Comparison of ENCODE assay signal across 1 cellular context in genomic region chr1:235588916-235589515, GRCh38.
TF ChIP-seq lines count a peak whose summit lies in the region.

No MANE protein-coding gene starts in this region.

TF ChIP-seq in K562, 482 proteins besides CTCF, POLR2A, EP300 and RAD21 (continued from another document and continues in another):
- TF ChIP-seq MCM7 (IDR thresholded peaks at IDR 0.05) = no peak
- TF ChIP-seq CREB1 (IDR thresholded peaks at IDR 0.05) = no peak
- no peak for TF ChIP-seq CREB1 (CRISPR knock-in tag; IDR thresholded peaks at IDR 0.05)
- peak; percentile 95 for TF ChIP-seq PTTG1 (tag; IDR thresholded peaks at IDR 0.05; ENCODE audit: low read depth)
- peak; percentile 99 for TF ChIP-seq DMBX1 (CRISPR knock-in tag; IDR thresholded peaks at IDR 0.05; ENCODE audit: borderline replicate concordance)
- TF ChIP-seq NCOA6 (IDR thresholded peaks at IDR 0.05) = no peak
- no peak for TF ChIP-seq ZNF780A (CRISPR knock-in tag; IDR thresholded peaks at IDR 0.05)
- TF ChIP-seq AFF4 (CRISPR knock-in tag; IDR thresholded peaks at IDR 0.05) = no peak
- peak; percentile 98 for TF ChIP-seq HBP1 (CRISPR knock-in tag; IDR thresholded peaks at IDR 0.05)
- no peak for TF ChIP-seq NFATC3 (IDR thresholded peaks at IDR 0.05)
- TF ChIP-seq U2AF1 (optimal IDR thresholded peaks at IDR 0.05; ENCODE audit: low read depth, low read length) = no peak
- peak; percentile 97 for TF ChIP-seq ZKSCAN8 (CRISPR knock-in tag; IDR thresholded peaks at IDR 0.05)
- no peak for TF ChIP-seq XRCC5 (IDR thresholded peaks at IDR 0.05; ENCODE audit: low read depth, low read length)
- no peak for TF ChIP-seq ZNF695 (CRISPR knock-in tag; IDR thresholded peaks at IDR 0.05)
- no peak for TF ChIP-seq ZNF512 (tag; IDR thresholded peaks at IDR 0.05)
- no peak for TF ChIP-seq SMAD2 (IDR thresholded peaks at IDR 0.05; ENCODE audit: low read depth, low read length)
- TF ChIP-seq ZBTB1 (CRISPR knock-in tag; IDR thresholded peaks at IDR 0.05; ENCODE audit: borderline replicate concordance, low read depth) = no peak
- 0 out of 2 replicates have a peak, but pooled peaks have one; percentile 21 for TF ChIP-seq SMARCC2 (IDR thresholded peaks at IDR 0.05; ENCODE audit: low read depth)
- TF ChIP-seq HNRNPUL1 (IDR thresholded peaks at IDR 0.05; ENCODE audit: low read length) = no peak
- no peak for TF ChIP-seq STAT5A (IDR thresholded peaks at IDR 0.05; ENCODE audit: borderline replicate concordance, low read length)
- no peak for TF ChIP-seq RCOR1 (IDR thresholded peaks at IDR 0.05; ENCODE audit: borderline replicate concordance in 1 of 2, low read depth in 2 of 2, low read length in 2 of 2)
- peak; percentile 32; the same call in 1 of the 2 replicates for TF ChIP-seq REST (CRISPR knock-in tag; IDR thresholded peaks at IDR 0.05; ENCODE audit: low read depth)
- TF ChIP-seq MAX (CRISPR knock-in tag; IDR thresholded peaks at IDR 0.05) = peak; percentile 74
- TF ChIP-seq JUN (IDR thresholded peaks at IDR 0.05; ENCODE audit: borderline replicate concordance, low read depth, low read length) = no peak
- TF ChIP-seq JUN (CRISPR knock-in tag; IDR thresholded peaks at IDR 0.05; ENCODE audit: borderline replicate concordance) = 0 out of 2 replicates have a peak, but pooled peaks have one; percentile 41
- TF ChIP-seq TAF9B (IDR thresholded peaks at IDR 0.05; ENCODE audit: partially characterized antibody) = no peak
- TF ChIP-seq ZNF79 (CRISPR knock-in tag; IDR thresholded peaks at IDR 0.05; ENCODE audit: low read depth) = peak; percentile 95
- peak; percentile 95 for TF ChIP-seq NR2F6 (CRISPR knock-in tag; IDR thresholded peaks at IDR 0.05)
- peak; percentile 73; the same call in 1 of the 2 replicates for TF ChIP-seq TAF7 (tag; IDR thresholded peaks at IDR 0.05)
- no peak for TF ChIP-seq ZFP36 (IDR thresholded peaks at IDR 0.05; ENCODE audit: low read depth, low read length, partially characterized antibody)
- TF ChIP-seq STAT6 (CRISPR knock-in tag; IDR thresholded peaks at IDR 0.05) = no peak
- peak; percentile 99 for TF ChIP-seq CREB3 (tag; conservative IDR thresholded peaks at IDR 0.05; ENCODE audit: low read depth)
- TF ChIP-seq DPF2 (IDR thresholded peaks at IDR 0.05) = 0 out of 2 replicates have a peak, but pooled peaks have one; percentile 64
- TF ChIP-seq MAFG (tag; conservative IDR thresholded peaks at IDR 0.05) = peak; percentile 98
- no peak for TF ChIP-seq SNIP1 (IDR thresholded peaks at IDR 0.05; ENCODE audit: low read depth)
- TF ChIP-seq AFF1 (IDR thresholded peaks at IDR 0.05; ENCODE audit: low read depth in 1 of 2, partially characterized antibody in 2 of 2) = no peak
- no peak for TF ChIP-seq HNRNPK (IDR thresholded peaks at IDR 0.05; ENCODE audit: low read depth, low read length, poor library complexity, severe bottlenecking)
- TF ChIP-seq ZBTB11 (CRISPR knock-in tag; IDR thresholded peaks at IDR 0.05) = peak in 2 of 3 experiments; percentile 46 to 91; a peak in 4 of 6 replicates
- TF ChIP-seq PTRF (tag; IDR thresholded peaks at IDR 0.05) = peak; percentile 92
